In the genomic region with DNA sequence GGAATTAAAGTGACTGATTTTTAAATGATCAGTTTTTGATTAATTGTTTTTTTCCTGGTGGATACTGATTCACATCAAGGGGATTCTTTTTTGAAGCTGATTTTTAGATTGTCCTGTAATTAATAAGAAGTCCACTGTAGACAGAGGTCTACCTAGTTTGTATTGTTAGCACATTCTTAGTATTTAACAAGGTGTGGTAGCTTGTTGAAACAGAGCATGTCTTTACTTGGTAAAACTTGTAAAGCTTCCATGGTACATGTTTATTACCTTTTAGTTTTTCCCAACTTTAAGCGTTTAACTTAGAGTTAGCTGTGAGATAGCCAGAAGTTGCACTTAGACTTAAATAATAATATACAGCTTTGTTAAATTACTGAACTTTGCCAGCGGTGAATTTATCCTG, we compare ENCODE assay signal across 10 cellular contexts. TPM values are rescaled to one million over a fixed set of nuclear protein-coding genes. Genes with fewer than 3 reads are reported as not detected.
DNase-seq lines count a peak whose midpoint lies in the region; ATAC-seq and TF ChIP-seq lines count a peak whose summit lies in the region.
"Had no signal": no experiment of that assay in that cellular context is flagged by ENCODE, and none has a peak within 500 bp of the region (broad histone marks: within the 10 kb centered on the region; RNA-seq: fewer than 3 reads in every experiment).

No MANE protein-coding gene starts in this region.

- in situ Hi-C loops in GM23248 (cut with MboI) = no loop called here
- in situ Hi-C loops in gastrocnemius medialis (cut with MboI; ENCODE audit: low sequenced_read_pairs in 4 of 4) = no loop called here

- no peak for DNase-seq in GM23248
- no peak for DNase-seq in esophagus squamous epithelium (lab: John Stamatoyannopoulos, UW)
- no peak for DNase-seq in gastrocnemius medialis
- no peak for DNase-seq in GM10248 (ENCODE audit: extremely low spot score)
- no peak for DNase-seq in HT-29 (ENCODE audit: low spot score)
- DNase-seq in NCI-H748 treated with DMSO at 0.1 percent for 48 hours (lab: John Stamatoyannopoulos, UW) = no peak
- DNase-seq: NCI-H1092 treated with DMSO at 0.1 percent for 48 hours had no signal

- intact Hi-C loops in esophagus squamous epithelium (cut with DNase I) (no loop called here), gastrocnemius medialis (cut with DNase I; ENCODE audit: low total_unique reads) (loop anchor here (2.0 kb wide), 1 partner anchor 65 kb away; the partner anchor contains the start of genes ANKRA2 and UTP15)

- peak overlapping the region; percentile 97 for H3K9ac ChIP-seq in GM23248
- peak overlapping the region; percentile 97 for H3K9ac ChIP-seq in SU-DHL-6 (ENCODE audit: low read length)

- TF ChIP-seq CTCF in SU-DHL-6 (IDR thresholded peaks at IDR 0.05; ENCODE audit: insufficient read depth, low read length, poor library complexity, severe bottlenecking) = no peak
- TF ChIP-seq CTCF in esophagus squamous epithelium (IDR thresholded peaks at IDR 0.05) = no peak
- no peak for TF ChIP-seq CTCF in gastrocnemius medialis (IDR thresholded peaks at IDR 0.05 in 4 of 5, conservative IDR thresholded peaks at IDR 0.05 in 1 of 5)
- no peak for TF ChIP-seq CTCF in GM10248 (IDR thresholded peaks at IDR 0.05; ENCODE audit: control extremely low read depth, extremely low read depth, low read depth, missing control alignments)

- POLR2A ChIA-PET in GM10248 (lab: Yijun Ruan, JAX) = no interaction called here

- CTCF ChIA-PET in GM10248 (lab: Yijun Ruan, JAX) = interaction anchor here (1.0 to 1.4 kb wide), 2 partner anchors 18 to 20 kb away, joined by 3 to 4 read pairs; no protein-coding TSS in a partner anchor

- H3K27ac ChIP-seq in GM23248 = peak overlapping the region; percentile 85; the same call in 1 of the 2 replicates
- no peak overlapping the region for H3K27ac ChIP-seq in SU-DHL-6 (ENCODE audit: low read depth, low read length)
- peak overlapping the region; percentile 96 to 100 (median 99) for H3K27ac ChIP-seq in esophagus squamous epithelium
- peak overlapping the region in 2 of 4 donors; percentile 95 to 98 for H3K27ac ChIP-seq in gastrocnemius medialis

- ATAC-seq in gastrocnemius medialis = no peak
- ATAC-seq in HG02571 (IDR thresholded peaks at IDR 0.05; ENCODE audit: unreplicated experiment) = no peak
- ATAC-seq: activated CD4-positive, CD25-positive, alpha-beta regulatory T cell treated with anti-CD3 and anti-CD28 coated beads, Interleukin-2, amount 50 U/mL, for 24 hours had no signal

- H3K27me3 ChIP-seq in GM23248 (replicated peaks; ENCODE audit: insufficient read depth) (no peaks in the 10 kb centered on the region), SU-DHL-6 (ENCODE audit: low read length) (no peaks in the 10 kb centered on the region), esophagus squamous epithelium (no peaks in the 10 kb centered on the region), gastrocnemius medialis (no peaks in the 10 kb centered on the region)

- no peaks in the 10 kb centered on the region for H3K9me2 ChIP-seq in GM23248 (ENCODE audit: insufficient read depth)
- H3K9me2 ChIP-seq in SU-DHL-6 (replicated peaks; ENCODE audit: insufficient read depth, low read length) = no peaks in the 10 kb centered on the region

- H3F3A ChIP-seq in GM23248 (ENCODE audit: insufficient read depth) (peaks cover 37% of the 10 kb centered on the region), SU-DHL-6 (ENCODE audit: insufficient read depth) (peaks cover 31% of the 10 kb centered on the region; the same call in 1 of the 2 replicates)

- H3K4me1 ChIP-seq in GM23248 (ENCODE audit: insufficient read depth) = peaks cover 24% of the 10 kb centered on the region
- H3K4me1 ChIP-seq in esophagus squamous epithelium = peaks cover 3 to 56% (median 11%) of the 10 kb centered on the region in 3 donors
- H3K4me1 ChIP-seq in gastrocnemius medialis = peaks cover 25 to 29% of the 10 kb centered on the region in 2 donors

- 42 to 53% methylated on average over 2 of the region's 2 CpGs for WGBS in GM23248 (ENCODE audit: low coverage in 1 of 2, low lambda C conversion rate in 2 of 2, missing lambda C conversion rate in 2 of 2), 2 experiments
- 29 to 56% methylated on average over 2 of the region's 2 CpGs for WGBS in esophagus squamous epithelium, 2 donors

- no peaks in the 10 kb centered on the region for H3K9me3 ChIP-seq in GM23248 (ENCODE audit: low read depth)
- no peaks in the 10 kb centered on the region for H3K9me3 ChIP-seq in SU-DHL-6 (ENCODE audit: insufficient read depth, low read length)
- no peaks in the 10 kb centered on the region for H3K9me3 ChIP-seq in esophagus squamous epithelium
- no peaks in the 10 kb centered on the region for H3K9me3 ChIP-seq in gastrocnemius medialis

- peaks cover 8% of the 10 kb centered on the region; the same call in 1 of the 2 replicates for H4K20me1 ChIP-seq in GM23248 (ENCODE audit: insufficient read depth)
- peaks cover 27% of the 10 kb centered on the region for H4K20me1 ChIP-seq in SU-DHL-6 (ENCODE audit: low read depth, low read length)

- H2AFZ ChIP-seq in GM23248 (no peak overlapping the region), SU-DHL-6 (ENCODE audit: low read depth, low read length, severe bottlenecking) (no peak overlapping the region)

- peak overlapping the region; percentile 95 for H3K4me2 ChIP-seq in GM23248 (ENCODE audit: unreplicated experiment)
- peak overlapping the region; percentile 82 for H3K4me2 ChIP-seq in SU-DHL-6 (ENCODE audit: low read depth, low read length, poor library complexity, severe bottlenecking)

- H3K79me2 ChIP-seq in GM23248 (ENCODE audit: insufficient read depth) = peaks cover 59% of the 10 kb centered on the region
- peaks cover 43% of the 10 kb centered on the region for H3K79me2 ChIP-seq in SU-DHL-6 (ENCODE audit: insufficient read depth, low read length)

- H3K36me3 ChIP-seq in GM23248 (ENCODE audit: low read depth) = peaks cover 48% of the 10 kb centered on the region
- H3K36me3 ChIP-seq in SU-DHL-6 (ENCODE audit: low read length) = peaks cover 44% of the 10 kb centered on the region
- H3K36me3 ChIP-seq in esophagus squamous epithelium = peaks cover 0 to 40% (median 12%) of the 10 kb centered on the region in 3 donors
- peaks cover 0 to 40% of the 10 kb centered on the region in 2 donors for H3K36me3 ChIP-seq in gastrocnemius medialis

- TF ChIP-seq POLR2A in esophagus squamous epithelium (IDR thresholded peaks at IDR 0.05) = no peak
- no peak for TF ChIP-seq POLR2A in gastrocnemius medialis (IDR thresholded peaks at IDR 0.05)

- H3K4me3 ChIP-seq in GM23248 (peak overlapping the region; percentile 94), SU-DHL-6 (ENCODE audit: insufficient read depth, low read length, poor library complexity, severe bottlenecking) (peak overlapping the region; percentile 95), esophagus squamous epithelium (peak overlapping the region; percentile 85 to 97 (median 93)), gastrocnemius medialis (peak overlapping the region; percentile 87 to 100 (median 98))

RNA-seq across cellular contexts. Expression of gene BTF3, which starts 1.5 kb away (rescaled TPM):
- 162 and 249 TPM in 2 replicates for total RNA-seq in GM23248 (2014; rRNA removed; shearing (Covaris generic))
- 595 and 602 TPM in 2 replicates for polyA plus RNA-seq in GM23248 (2016; fragmentation: Nextera tagmentation; extraction: Ambion mirVana)
- total RNA-seq in esophagus squamous epithelium (100 to 1,000 TPM; 467 to 654 (median 574) TPM), gastrocnemius medialis (100 to 1,000 TPM; 517 to 641 (median 546) TPM)
- 233 and 255 TPM in 2 replicates for total RNA-seq in HT-29 (2014; rRNA removed; shearing (Covaris generic))

RNA-seq across cellular contexts. Expression of gene FOXD1, which starts 51.2 kb away (rescaled TPM):
- 50.0 and 53.9 TPM in 2 replicates for total RNA-seq in GM23248 (2014; rRNA removed; shearing (Covaris generic))
- 8.0 and 8.5 TPM in 2 replicates for polyA plus RNA-seq in GM23248 (2016; fragmentation: Nextera tagmentation; extraction: Ambion mirVana)
- total RNA-seq in esophagus squamous epithelium = 1 to 10 TPM in 2 of 4 donors, under 1 TPM in 1, not detected in 1; 0.48 to 3.5 (median 1.5) TPM
- under 1 TPM in 3 of 4 donors, not detected in 1; 0.33 to 0.49 (median 0.41) TPM for total RNA-seq in gastrocnemius medialis
- total RNA-seq in HT-29 (2014; rRNA removed; shearing (Covaris generic)) = 0.20 and 0.31 TPM in 2 replicates

Comparison
In these comparisons a context has a peak if more than half of its experiments do, and no peak if none do; other contexts are left out.
1. RNA of gene FOXD1, which starts 51.2 kb away (total RNA-seq): 50.0 to 53.9 TPM in GM23248; 0.48 to 3.5 TPM in esophagus squamous epithelium, 0.33 to 0.49 TPM in gastrocnemius medialis and 0.20 to 0.31 TPM in HT-29; every median in the first group is over 10 times any median in the second.
2. Peak in every context shown above with its lines, with median percentiles within 50 percentile points of each other: H3K4me3 ChIP-seq.